In the genomic region with DNA sequence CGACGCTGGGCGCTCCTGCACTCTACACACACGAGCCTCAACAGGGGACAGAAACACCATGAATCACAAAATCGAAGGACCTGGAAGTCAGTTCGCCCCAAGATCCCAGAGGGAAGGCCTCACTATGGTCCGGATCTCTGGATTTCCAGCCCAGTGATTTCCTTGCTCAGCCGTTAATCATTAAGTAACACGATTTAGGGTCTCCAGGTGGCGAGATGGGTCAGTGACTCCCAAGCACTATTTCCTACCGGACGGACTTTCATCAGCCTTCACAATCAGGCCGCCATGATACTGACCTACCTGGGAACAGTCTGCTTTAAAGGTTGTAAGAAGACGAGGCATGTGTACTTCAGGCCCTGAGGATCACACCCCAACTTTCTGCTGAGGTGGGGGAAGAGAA, we compare ENCODE assay signal across 1 cellular context.
TF ChIP-seq lines count a peak whose summit lies in the region.

No MANE protein-coding gene starts in this region.

TF ChIP-seq in GM23338, 12 proteins besides CTCF, POLR2A, EP300 and RAD21 (continued from another document):
- TF ChIP-seq ZNF462 (CRISPR knock-in tag; IDR thresholded peaks at IDR 0.05): no peak
- TF ChIP-seq EZH2 (IDR thresholded peaks at IDR 0.05; ENCODE audit: low read depth, unreplicated experiment): no peak
- TF ChIP-seq ZNF331 (CRISPR knock-in tag; IDR thresholded peaks at IDR 0.05; ENCODE audit: low read depth): no peak
- TF ChIP-seq STAT1 (IDR thresholded peaks at IDR 0.05; ENCODE audit: unreplicated experiment): no peak
- TF ChIP-seq CREB1 (CRISPR knock-in tag; IDR thresholded peaks at IDR 0.05; ENCODE audit: low read depth): no peak
- TF ChIP-seq, protein P1, sequence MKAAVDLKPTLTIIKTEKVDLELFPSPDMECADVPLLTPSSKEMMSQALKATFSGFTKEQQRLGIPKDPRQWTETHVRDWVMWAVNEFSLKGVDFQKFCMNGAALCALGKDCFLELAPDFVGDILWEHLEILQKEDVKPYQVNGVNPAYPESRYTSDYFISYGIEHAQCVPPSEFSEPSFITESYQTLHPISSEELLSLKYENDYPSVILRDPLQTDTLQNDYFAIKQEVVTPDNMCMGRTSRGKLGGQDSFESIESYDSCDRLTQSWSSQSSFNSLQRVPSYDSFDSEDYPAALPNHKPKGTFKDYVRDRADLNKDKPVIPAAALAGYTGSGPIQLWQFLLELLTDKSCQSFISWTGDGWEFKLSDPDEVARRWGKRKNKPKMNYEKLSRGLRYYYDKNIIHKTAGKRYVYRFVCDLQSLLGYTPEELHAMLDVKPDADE (IDR thresholded peaks at IDR 0.05): no peak
- TF ChIP-seq NANOG (IDR thresholded peaks at IDR 0.05; ENCODE audit: borderline replicate concordance): no peak
- TF ChIP-seq POLR2AphosphoS5 (IDR thresholded peaks at IDR 0.05; ENCODE audit: low read depth): no peak
